1 cellular context compared by ENCODE assay signal in the genomic region with DNA sequence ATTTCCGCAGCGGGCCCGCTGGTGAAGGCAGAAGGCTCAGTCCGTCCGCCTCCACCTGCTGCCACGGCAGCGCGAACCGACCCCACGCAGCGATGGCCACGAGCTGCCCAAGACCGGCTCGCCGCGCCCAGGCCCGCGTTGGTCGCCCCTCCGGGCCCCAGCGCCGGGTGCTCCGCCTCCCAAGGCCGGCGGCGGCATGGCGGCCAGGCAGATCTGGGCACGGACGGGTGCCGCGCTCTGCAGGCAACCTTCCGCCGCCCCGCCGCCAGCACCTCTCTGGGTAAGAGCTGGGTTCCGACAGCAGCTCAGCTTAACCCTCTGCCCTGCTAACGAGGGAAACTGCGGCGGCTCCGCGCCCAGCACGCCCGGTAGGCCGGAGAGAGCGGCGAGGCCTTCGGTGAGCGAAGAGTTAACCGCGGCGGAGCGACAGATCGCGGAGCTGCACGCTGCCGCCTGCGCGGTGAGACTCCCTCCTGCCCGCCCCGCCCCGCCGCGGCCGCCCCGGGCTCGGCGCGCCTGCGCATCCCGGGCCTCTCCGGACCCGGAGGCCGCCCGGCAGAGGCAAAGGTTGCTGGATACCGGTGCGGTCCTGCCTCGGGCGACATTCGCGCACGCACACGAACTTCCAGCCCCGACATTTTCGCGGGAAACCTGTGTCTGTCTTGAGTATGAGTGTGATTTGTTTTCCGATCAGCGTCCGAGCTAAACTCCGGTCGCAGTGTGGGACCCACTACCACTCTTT.
TF ChIP-seq lines count a peak whose summit lies in the region.

A gene (plus strand): TSS at position 177 of the 742 bp plus-strand sequence. CDS start 20 bp downstream, at position 197.

TF ChIP-seq in K562, 482 proteins besides CTCF, POLR2A, EP300 and RAD21 (continued from another document and continues in another):
- TF ChIP-seq, protein P1, sequence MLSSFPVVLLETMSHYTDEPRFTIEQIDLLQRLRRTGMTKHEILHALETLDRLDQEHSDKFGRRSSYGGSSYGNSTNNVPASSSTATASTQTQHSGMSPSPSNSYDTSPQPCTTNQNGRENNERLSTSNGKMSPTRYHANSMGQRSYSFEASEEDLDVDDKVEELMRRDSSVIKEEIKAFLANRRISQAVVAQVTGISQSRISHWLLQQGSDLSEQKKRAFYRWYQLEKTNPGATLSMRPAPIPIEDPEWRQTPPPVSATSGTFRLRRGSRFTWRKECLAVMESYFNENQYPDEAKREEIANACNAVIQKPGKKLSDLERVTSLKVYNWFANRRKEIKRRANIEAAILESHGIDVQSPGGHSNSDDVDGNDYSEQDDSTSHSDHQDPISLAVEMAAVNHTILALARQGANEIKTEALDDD (IDR thresholded peaks at IDR 0.05): no peak
- TF ChIP-seq GATAD2B (IDR thresholded peaks at IDR 0.05; ENCODE audit: borderline replicate concordance): no peak
- no peak for TF ChIP-seq ZNF75A (CRISPR knock-in tag; IDR thresholded peaks at IDR 0.05)
- peak; percentile 68 for TF ChIP-seq ZNF263 (CRISPR knock-in tag; IDR thresholded peaks at IDR 0.05; ENCODE audit: borderline replicate concordance)
- no peak for TF ChIP-seq SRSF7 (optimal IDR thresholded peaks at IDR 0.05; ENCODE audit: low read depth, low read length)
- TF ChIP-seq, protein P2, sequence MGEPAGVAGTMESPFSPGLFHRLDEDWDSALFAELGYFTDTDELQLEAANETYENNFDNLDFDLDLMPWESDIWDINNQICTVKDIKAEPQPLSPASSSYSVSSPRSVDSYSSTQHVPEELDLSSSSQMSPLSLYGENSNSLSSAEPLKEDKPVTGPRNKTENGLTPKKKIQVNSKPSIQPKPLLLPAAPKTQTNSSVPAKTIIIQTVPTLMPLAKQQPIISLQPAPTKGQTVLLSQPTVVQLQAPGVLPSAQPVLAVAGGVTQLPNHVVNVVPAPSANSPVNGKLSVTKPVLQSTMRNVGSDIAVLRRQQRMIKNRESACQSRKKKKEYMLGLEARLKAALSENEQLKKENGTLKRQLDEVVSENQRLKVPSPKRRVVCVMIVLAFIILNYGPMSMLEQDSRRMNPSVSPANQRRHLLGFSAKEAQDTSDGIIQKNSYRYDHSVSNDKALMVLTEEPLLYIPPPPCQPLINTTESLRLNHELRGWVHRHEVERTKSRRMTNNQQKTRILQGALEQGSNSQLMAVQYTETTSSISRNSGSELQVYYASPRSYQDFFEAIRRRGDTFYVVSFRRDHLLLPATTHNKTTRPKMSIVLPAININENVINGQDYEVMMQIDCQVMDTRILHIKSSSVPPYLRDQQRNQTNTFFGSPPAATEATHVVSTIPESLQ (CRISPR knock-in tag; IDR thresholded peaks at IDR 0.05): peak; percentile 96; the same call in 1 of the 2 replicates
- TF ChIP-seq, protein P3, sequence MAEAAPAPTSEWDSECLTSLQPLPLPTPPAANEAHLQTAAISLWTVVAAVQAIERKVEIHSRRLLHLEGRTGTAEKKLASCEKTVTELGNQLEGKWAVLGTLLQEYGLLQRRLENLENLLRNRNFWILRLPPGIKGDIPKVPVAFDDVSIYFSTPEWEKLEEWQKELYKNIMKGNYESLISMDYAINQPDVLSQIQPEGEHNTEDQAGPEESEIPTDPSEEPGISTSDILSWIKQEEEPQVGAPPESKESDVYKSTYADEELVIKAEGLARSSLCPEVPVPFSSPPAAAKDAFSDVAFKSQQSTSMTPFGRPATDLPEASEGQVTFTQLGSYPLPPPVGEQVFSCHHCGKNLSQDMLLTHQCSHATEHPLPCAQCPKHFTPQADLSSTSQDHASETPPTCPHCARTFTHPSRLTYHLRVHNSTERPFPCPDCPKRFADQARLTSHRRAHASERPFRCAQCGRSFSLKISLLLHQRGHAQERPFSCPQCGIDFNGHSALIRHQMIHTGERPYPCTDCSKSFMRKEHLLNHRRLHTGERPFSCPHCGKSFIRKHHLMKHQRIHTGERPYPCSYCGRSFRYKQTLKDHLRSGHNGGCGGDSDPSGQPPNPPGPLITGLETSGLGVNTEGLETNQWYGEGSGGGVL (CRISPR knock-in tag; IDR thresholded peaks at IDR 0.05): no peak
- TF ChIP-seq KDM4B (IDR thresholded peaks at IDR 0.05; ENCODE audit: borderline replicate concordance in 2 of 2, low read depth in 1 of 2): peak in 1 of 2 experiments; percentile 56; a peak in 1 of 4 replicates
- TF ChIP-seq, protein P4, sequence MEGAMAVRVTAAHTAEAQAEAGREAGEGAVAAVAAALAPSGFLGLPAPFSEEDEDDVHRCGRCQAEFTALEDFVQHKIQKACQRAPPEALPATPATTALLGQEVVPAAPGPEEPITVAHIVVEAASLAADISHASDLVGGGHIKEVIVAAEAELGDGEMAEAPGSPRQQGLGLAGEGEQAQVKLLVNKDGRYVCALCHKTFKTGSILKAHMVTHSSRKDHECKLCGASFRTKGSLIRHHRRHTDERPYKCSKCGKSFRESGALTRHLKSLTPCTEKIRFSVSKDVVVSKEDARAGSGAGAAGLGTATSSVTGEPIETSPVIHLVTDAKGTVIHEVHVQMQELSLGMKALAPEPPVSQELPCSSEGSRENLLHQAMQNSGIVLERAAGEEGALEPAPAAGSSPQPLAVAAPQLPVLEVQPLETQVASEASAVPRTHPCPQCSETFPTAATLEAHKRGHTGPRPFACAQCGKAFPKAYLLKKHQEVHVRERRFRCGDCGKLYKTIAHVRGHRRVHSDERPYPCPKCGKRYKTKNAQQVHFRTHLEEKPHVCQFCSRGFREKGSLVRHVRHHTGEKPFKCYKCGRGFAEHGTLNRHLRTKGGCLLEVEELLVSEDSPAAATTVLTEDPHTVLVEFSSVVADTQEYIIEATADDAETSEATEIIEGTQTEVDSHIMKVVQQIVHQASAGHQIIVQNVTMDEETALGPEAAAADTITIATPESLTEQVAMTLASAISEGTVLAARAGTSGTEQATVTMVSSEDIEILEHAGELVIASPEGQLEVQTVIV (CRISPR knock-in tag; IDR thresholded peaks at IDR 0.05; ENCODE audit: borderline replicate concordance): no peak
- 0 out of 2 replicates have a peak, but pooled peaks have one; percentile 10 for TF ChIP-seq ZSCAN29 (IDR thresholded peaks at IDR 0.05)
- no peak for TF ChIP-seq PTBP1 (IDR thresholded peaks at IDR 0.05; ENCODE audit: low read depth, low read length)
- peak; percentile 17; the same call in 1 of the 2 replicates for TF ChIP-seq GABPA (tag; conservative IDR thresholded peaks at IDR 0.05; ENCODE audit: low read depth)
- TF ChIP-seq, protein P5, sequence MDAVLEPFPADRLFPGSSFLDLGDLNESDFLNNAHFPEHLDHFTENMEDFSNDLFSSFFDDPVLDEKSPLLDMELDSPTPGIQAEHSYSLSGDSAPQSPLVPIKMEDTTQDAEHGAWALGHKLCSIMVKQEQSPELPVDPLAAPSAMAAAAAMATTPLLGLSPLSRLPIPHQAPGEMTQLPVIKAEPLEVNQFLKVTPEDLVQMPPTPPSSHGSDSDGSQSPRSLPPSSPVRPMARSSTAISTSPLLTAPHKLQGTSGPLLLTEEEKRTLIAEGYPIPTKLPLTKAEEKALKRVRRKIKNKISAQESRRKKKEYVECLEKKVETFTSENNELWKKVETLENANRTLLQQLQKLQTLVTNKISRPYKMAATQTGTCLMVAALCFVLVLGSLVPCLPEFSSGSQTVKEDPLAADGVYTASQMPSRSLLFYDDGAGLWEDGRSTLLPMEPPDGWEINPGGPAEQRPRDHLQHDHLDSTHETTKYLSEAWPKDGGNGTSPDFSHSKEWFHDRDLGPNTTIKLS (IDR thresholded peaks at IDR 0.05; ENCODE audit: borderline replicate concordance, low read depth): peak; percentile 65; the same call in 1 of the 2 replicates
- TF ChIP-seq RBM25 (IDR thresholded peaks at IDR 0.05; ENCODE audit: low read depth, low read length, severe bottlenecking): no peak
- TF ChIP-seq, protein P6, sequence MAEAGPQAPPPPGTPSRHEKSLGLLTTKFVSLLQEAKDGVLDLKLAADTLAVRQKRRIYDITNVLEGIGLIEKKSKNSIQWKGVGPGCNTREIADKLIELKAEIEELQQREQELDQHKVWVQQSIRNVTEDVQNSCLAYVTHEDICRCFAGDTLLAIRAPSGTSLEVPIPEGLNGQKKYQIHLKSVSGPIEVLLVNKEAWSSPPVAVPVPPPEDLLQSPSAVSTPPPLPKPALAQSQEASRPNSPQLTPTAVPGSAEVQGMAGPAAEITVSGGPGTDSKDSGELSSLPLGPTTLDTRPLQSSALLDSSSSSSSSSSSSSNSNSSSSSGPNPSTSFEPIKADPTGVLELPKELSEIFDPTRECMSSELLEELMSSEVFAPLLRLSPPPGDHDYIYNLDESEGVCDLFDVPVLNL (CRISPR knock-in tag; IDR thresholded peaks at IDR 0.05; ENCODE audit: low read depth): peak; percentile 79; the same call in 1 of the 2 replicates
- TF ChIP-seq, protein P7, sequence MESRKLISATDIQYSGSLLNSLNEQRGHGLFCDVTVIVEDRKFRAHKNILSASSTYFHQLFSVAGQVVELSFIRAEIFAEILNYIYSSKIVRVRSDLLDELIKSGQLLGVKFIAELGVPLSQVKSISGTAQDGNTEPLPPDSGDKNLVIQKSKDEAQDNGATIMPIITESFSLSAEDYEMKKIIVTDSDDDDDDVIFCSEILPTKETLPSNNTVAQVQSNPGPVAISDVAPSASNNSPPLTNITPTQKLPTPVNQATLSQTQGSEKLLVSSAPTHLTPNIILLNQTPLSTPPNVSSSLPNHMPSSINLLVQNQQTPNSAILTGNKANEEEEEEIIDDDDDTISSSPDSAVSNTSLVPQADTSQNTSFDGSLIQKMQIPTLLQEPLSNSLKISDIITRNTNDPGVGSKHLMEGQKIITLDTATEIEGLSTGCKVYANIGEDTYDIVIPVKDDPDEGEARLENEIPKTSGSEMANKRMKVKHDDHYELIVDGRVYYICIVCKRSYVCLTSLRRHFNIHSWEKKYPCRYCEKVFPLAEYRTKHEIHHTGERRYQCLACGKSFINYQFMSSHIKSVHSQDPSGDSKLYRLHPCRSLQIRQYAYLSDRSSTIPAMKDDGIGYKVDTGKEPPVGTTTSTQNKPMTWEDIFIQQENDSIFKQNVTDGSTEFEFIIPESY (CRISPR knock-in tag; IDR thresholded peaks at IDR 0.05): peak; percentile 89
- TF ChIP-seq, protein P8, sequence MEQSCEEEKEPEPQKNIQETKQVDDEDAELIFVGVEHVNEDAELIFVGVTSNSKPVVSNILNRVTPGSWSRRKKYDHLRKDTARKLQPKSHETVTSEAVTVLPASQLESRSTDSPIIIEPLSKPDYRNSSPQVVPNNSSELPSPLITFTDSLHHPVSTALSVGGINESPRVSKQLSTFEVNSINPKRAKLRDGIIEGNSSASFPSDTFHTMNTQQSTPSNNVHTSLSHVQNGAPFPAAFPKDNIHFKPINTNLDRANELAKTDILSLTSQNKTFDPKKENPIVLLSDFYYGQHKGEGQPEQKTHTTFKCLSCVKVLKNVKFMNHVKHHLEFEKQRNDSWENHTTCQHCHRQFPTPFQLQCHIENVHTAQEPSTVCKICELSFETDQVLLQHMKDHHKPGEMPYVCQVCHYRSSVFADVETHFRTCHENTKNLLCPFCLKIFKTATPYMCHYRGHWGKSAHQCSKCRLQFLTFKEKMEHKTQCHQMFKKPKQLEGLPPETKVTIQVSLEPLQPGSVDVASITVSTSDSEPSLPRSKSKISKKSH (CRISPR knock-in tag; IDR thresholded peaks at IDR 0.05): no peak
- TF ChIP-seq, protein P9, sequence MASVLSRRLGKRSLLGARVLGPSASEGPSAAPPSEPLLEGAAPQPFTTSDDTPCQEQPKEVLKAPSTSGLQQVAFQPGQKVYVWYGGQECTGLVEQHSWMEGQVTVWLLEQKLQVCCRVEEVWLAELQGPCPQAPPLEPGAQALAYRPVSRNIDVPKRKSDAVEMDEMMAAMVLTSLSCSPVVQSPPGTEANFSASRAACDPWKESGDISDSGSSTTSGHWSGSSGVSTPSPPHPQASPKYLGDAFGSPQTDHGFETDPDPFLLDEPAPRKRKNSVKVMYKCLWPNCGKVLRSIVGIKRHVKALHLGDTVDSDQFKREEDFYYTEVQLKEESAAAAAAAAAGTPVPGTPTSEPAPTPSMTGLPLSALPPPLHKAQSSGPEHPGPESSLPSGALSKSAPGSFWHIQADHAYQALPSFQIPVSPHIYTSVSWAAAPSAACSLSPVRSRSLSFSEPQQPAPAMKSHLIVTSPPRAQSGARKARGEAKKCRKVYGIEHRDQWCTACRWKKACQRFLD (CRISPR knock-in tag; IDR thresholded peaks at IDR 0.05): no peak; the same call in 1 of the 2 replicates
- TF ChIP-seq, protein P10, sequence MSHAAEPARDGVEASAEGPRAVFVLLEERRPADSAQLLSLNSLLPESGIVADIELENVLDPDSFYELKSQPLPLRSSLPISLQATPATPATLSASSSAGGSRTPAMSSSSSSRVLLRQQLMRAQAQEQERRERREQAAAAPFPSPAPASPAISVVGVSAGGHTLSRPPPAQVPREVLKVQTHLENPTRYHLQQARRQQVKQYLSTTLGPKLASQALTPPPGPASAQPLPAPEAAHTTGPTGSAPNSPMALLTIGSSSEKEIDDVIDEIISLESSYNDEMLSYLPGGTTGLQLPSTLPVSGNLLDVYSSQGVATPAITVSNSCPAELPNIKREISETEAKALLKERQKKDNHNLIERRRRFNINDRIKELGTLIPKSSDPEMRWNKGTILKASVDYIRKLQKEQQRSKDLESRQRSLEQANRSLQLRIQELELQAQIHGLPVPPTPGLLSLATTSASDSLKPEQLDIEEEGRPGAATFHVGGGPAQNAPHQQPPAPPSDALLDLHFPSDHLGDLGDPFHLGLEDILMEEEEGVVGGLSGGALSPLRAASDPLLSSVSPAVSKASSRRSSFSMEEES (CRISPR knock-in tag; IDR thresholded peaks at IDR 0.05): no peak
- TF ChIP-seq NONO (IDR thresholded peaks at IDR 0.05; ENCODE audit: low read depth in 2 of 2, low read length in 1 of 2): peak; percentile 45 to 91; a peak in 3 of 4 replicates
- TF ChIP-seq, protein P11, sequence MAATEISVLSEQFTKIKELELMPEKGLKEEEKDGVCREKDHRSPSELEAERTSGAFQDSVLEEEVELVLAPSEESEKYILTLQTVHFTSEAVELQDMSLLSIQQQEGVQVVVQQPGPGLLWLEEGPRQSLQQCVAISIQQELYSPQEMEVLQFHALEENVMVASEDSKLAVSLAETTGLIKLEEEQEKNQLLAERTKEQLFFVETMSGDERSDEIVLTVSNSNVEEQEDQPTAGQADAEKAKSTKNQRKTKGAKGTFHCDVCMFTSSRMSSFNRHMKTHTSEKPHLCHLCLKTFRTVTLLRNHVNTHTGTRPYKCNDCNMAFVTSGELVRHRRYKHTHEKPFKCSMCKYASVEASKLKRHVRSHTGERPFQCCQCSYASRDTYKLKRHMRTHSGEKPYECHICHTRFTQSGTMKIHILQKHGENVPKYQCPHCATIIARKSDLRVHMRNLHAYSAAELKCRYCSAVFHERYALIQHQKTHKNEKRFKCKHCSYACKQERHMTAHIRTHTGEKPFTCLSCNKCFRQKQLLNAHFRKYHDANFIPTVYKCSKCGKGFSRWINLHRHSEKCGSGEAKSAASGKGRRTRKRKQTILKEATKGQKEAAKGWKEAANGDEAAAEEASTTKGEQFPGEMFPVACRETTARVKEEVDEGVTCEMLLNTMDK (IDR thresholded peaks at IDR 0.05; ENCODE audit: borderline replicate concordance, insufficient read depth, low read depth, low read length, poor library complexity, severe bottlenecking): no peak
